Comparison of ENCODE assay signal across 10 cellular contexts in genomic region chr2:63614448-63614968, GRCh38. TPM values are rescaled to one million over a fixed set of nuclear protein-coding genes. Genes with fewer than 3 reads are reported as not detected.
DNase-seq lines count a peak whose midpoint lies in the region; ATAC-seq and TF ChIP-seq lines count a peak whose summit lies in the region.
"Had no signal": no experiment of that assay in that cellular context is flagged by ENCODE, and none has a peak within 500 bp of the region (broad histone marks: within the 10 kb centered on the region; RNA-seq: fewer than 3 reads in every experiment).

No MANE protein-coding gene starts in this region.

- peak; percentile 77 for DNase-seq in HFFc6
- DNase-seq in amniotic epithelial cell (ENCODE audit: low read depth): peak; percentile 60
- no peak for DNase-seq in type B pancreatic cell (ENCODE audit: extremely low spot score, unreplicated experiment)
- no peak for DNase-seq in stimulated activated CD4-positive, alpha-beta T cell treated with anti-CD3 and anti-CD28 coated beads, Interleukin-2, amount 100 ng/mL, for 48 hours
- DNase-seq in erythroblast (lab: John Stamatoyannopoulos, UW): no peak
- DNase-seq: NCI-H1092 treated with DMSO at 0.1 percent for 48 hours, WERI-Rb-1 had no signal

- H3K27ac Mint-ChIP-seq in HFFc6 (peak overlapping the region; percentile 76), type B pancreatic cell (peak overlapping the region; percentile 98)
- H3K27ac Mint-ChIP-seq: activated T-helper 2 cell treated with anti-CD3 and anti-CD28 coated beads, Interferon-gamma antibody, Interleukin-2, Interleukin-4, amounts not matched to agents 10 μg/mL and 5 μg/mL and 100 μg/mL, durations not matched to agents 14 hours and 24 hours and 36 hours had no signal

- no peaks in the 10 kb centered on the region for H3K9me3 Mint-ChIP-seq in HFFc6
- H3K9me3 Mint-ChIP-seq in type B pancreatic cell: no peaks in the 10 kb centered on the region
- H3K9me3 Mint-ChIP-seq: activated T-helper 2 cell treated with anti-CD3 and anti-CD28 coated beads, Interferon-gamma antibody, Interleukin-2, Interleukin-4, amounts not matched to agents 10 μg/mL and 5 μg/mL and 100 μg/mL, durations not matched to agents 14 hours and 24 hours and 36 hours had no signal

- H3K4me3 ChIP-seq in iPS-11a (ENCODE audit: low read depth, low read length): peak overlapping the region; percentile 2

- ATAC-seq in HG03159 (IDR thresholded peaks at IDR 0.05; ENCODE audit: unreplicated experiment): no peak

- peaks cover 38% of the 10 kb centered on the region for H3K4me1 Mint-ChIP-seq in HFFc6 (ENCODE audit: low read depth)
- peaks cover 14% of the 10 kb centered on the region for H3K4me1 Mint-ChIP-seq in type B pancreatic cell (ENCODE audit: unreplicated experiment)

- H3K27me3 Mint-ChIP-seq in HFFc6 (ENCODE audit: insufficient read depth) (no peaks in the 10 kb centered on the region; the same call in 1 of the 2 replicates), type B pancreatic cell (no peaks in the 10 kb centered on the region)

- no peak for TF ChIP-seq POLR2A in erythroblast (IDR thresholded peaks at IDR 0.05; ENCODE audit: low read length)

- TF ChIP-seq CTCF in HFFc6 (IDR thresholded peaks at IDR 0.05): no peak
- TF ChIP-seq CTCF in type B pancreatic cell (conservative IDR thresholded peaks at IDR 0.05): no peak

- H3K36me3 Mint-ChIP-seq in HFFc6 (ENCODE audit: low read depth): no peaks in the 10 kb centered on the region
- peaks cover 3% of the 10 kb centered on the region for H3K36me3 Mint-ChIP-seq in type B pancreatic cell

- H3K4me3 Mint-ChIP-seq in HFFc6 (peak overlapping the region; percentile 73), type B pancreatic cell (peak overlapping the region; percentile 79)

RNA-seq across cellular contexts. Expression of gene MDH1, which starts 25.7 kb away (rescaled TPM):
- 100 to 1,000 TPM; 152 to 175 (median 168) TPM for total RNA-seq in HFFc6 (2021; fragmentation: NEBNext Ultra II Directional; extraction: Animal tissue kit (Norgen Biotek cat#: 25700))
- 164 and 177 TPM in 2 replicates for total RNA-seq in type B pancreatic cell (ENCODE audit: low replicate concordance)

RNA-seq across cellular contexts. Expression of gene WDPCP, which starts 26.2 kb away (rescaled TPM):
- total RNA-seq in HFFc6 (2021; fragmentation: NEBNext Ultra II Directional; extraction: Animal tissue kit (Norgen Biotek cat#: 25700)): 1 to 10 TPM; 3.0 to 5.9 (median 4.6) TPM
- total RNA-seq in type B pancreatic cell (ENCODE audit: low replicate concordance): 5.9 and 11.8 TPM in 2 replicates

Comparison
In these comparisons a context has a peak if more than half of its experiments do, and no peak if none do; other contexts are left out.
1. DNase-seq: peak in HFFc6 (single experiment) and amniotic epithelial cell (single experiment); none in type B pancreatic cell (single experiment), stimulated activated CD4-positive, alpha-beta T cell treated with anti-CD3 and anti-CD28 coated beads, Interleukin-2, amount 100 ng/mL, for 48 hours (0 of 2) and erythroblast (0 of 2).